ENCODE assay signal across 1 cellular context in genomic region chr1:17885663-17886062, GRCh38.
TF ChIP-seq lines count a peak whose summit lies in the region.

No MANE protein-coding gene starts in this region.

TF ChIP-seq in HEK293, 187 proteins besides CTCF, POLR2A, EP300 and RAD21 (continued from another document):
- no peak for TF ChIP-seq REST (tag by site-specific recombination; IDR thresholded peaks at IDR 0.05)
- TF ChIP-seq ZNF626 (tag by site-specific recombination; IDR thresholded peaks at IDR 0.05) = no peak
- TF ChIP-seq ZNF596 (tag by site-specific recombination; IDR thresholded peaks at IDR 0.05) = no peak
- TF ChIP-seq BCL11B (tag by site-specific recombination; IDR thresholded peaks at IDR 0.05; ENCODE audit: low read depth) = no peak
- no peak for TF ChIP-seq KLF1 (tag by site-specific recombination; IDR thresholded peaks at IDR 0.05)
TF ChIP-seq in HEK293: peak in this region for 2.
